1 cellular context compared by ENCODE assay signal in genomic region chr10:95290446-95290800, GRCh38.
TF ChIP-seq lines count a peak whose summit lies in the region.

No MANE protein-coding gene starts in this region.

TF ChIP-seq in HepG2, 621 proteins besides CTCF, POLR2A, EP300 and RAD21 (continued from another document and continues in another):
- TF ChIP-seq, protein P1, sequence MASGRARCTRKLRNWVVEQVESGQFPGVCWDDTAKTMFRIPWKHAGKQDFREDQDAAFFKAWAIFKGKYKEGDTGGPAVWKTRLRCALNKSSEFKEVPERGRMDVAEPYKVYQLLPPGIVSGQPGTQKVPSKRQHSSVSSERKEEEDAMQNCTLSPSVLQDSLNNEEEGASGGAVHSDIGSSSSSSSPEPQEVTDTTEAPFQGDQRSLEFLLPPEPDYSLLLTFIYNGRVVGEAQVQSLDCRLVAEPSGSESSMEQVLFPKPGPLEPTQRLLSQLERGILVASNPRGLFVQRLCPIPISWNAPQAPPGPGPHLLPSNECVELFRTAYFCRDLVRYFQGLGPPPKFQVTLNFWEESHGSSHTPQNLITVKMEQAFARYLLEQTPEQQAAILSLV (CRISPR knock-in tag; IDR thresholded peaks at IDR 0.05; ENCODE audit: borderline replicate concordance): 0 out of 2 replicates have a peak, but pooled peaks have one; percentile 35
- TF ChIP-seq SNAPC5 (CRISPR knock-in tag; IDR thresholded peaks at IDR 0.05; ENCODE audit: borderline replicate concordance) (no peak), RARA (CRISPR knock-in tag; IDR thresholded peaks at IDR 0.05) (no peak), TERF1 (CRISPR knock-in tag; IDR thresholded peaks at IDR 0.05) (no peak), CREB3 (CRISPR knock-in tag; IDR thresholded peaks at IDR 0.05) (no peak), MYNN (CRISPR knock-in tag; IDR thresholded peaks at IDR 0.05; ENCODE audit: low read depth) (no peak), ATF1 (CRISPR knock-in tag; IDR thresholded peaks at IDR 0.05) (no peak), ZBTB7B (CRISPR knock-in tag; IDR thresholded peaks at IDR 0.05) (peak; percentile 16; the same call in 1 of the 2 replicates), ISX (CRISPR knock-in tag; conservative IDR thresholded peaks at IDR 0.05) (no peak), ZNF709 (CRISPR knock-in tag; IDR thresholded peaks at IDR 0.05) (no peak), ZNF674 (CRISPR knock-in tag; IDR thresholded peaks at IDR 0.05; ENCODE audit: low read depth) (0 out of 2 replicates have a peak, but pooled peaks have one; percentile 35), ZNF354B (CRISPR knock-in tag; IDR thresholded peaks at IDR 0.05) (no peak), NONO (IDR thresholded peaks at IDR 0.05) (no peak), NONO (CRISPR knock-in tag; conservative IDR thresholded peaks at IDR 0.05) (peak; percentile 14; the same call in 1 of the 2 replicates), DMTF1 (CRISPR knock-in tag; IDR thresholded peaks at IDR 0.05) (no peak), ZBTB14 (CRISPR knock-in tag; IDR thresholded peaks at IDR 0.05) (0 out of 2 replicates have a peak, but pooled peaks have one; percentile 5), ZNF484 (CRISPR knock-in tag; IDR thresholded peaks at IDR 0.05; ENCODE audit: borderline replicate concordance, low read depth) (no peak), ZNF256 (CRISPR knock-in tag; conservative IDR thresholded peaks at IDR 0.05) (no peak), ZNF232 (CRISPR knock-in tag; IDR thresholded peaks at IDR 0.05; ENCODE audit: borderline replicate concordance) (no peak), ZNF10 (CRISPR knock-in tag; IDR thresholded peaks at IDR 0.05; ENCODE audit: borderline replicate concordance, low read depth) (no peak), IRF1 (CRISPR knock-in tag; IDR thresholded peaks at IDR 0.05; ENCODE audit: low read depth) (no peak), PAWR (CRISPR knock-in tag; IDR thresholded peaks at IDR 0.05; ENCODE audit: borderline replicate concordance) (no peak), SOX13 (IDR thresholded peaks at IDR 0.05) (no peak), SOX13 (CRISPR knock-in tag; conservative IDR thresholded peaks at IDR 0.05 in 1 of 2, IDR thresholded peaks at IDR 0.05 in 1 of 2) (no peak), SNAPC2 (CRISPR knock-in tag; IDR thresholded peaks at IDR 0.05) (no peak), ZNF430 (CRISPR knock-in tag; IDR thresholded peaks at IDR 0.05) (no peak), EED (CRISPR knock-in tag; IDR thresholded peaks at IDR 0.05) (peak; percentile 28; the same call in 1 of the 2 replicates), ZNF614 (CRISPR knock-in tag; IDR thresholded peaks at IDR 0.05; ENCODE audit: borderline replicate concordance) (0 out of 2 replicates have a peak, but pooled peaks have one; percentile 1), CREB1 (IDR thresholded peaks at IDR 0.05) (no peak), CREB1 (CRISPR knock-in tag; IDR thresholded peaks at IDR 0.05) (no peak), ZNF230 (CRISPR knock-in tag; IDR thresholded peaks at IDR 0.05) (no peak), ETV5 (CRISPR knock-in tag; IDR thresholded peaks at IDR 0.05; ENCODE audit: borderline replicate concordance) (0 out of 2 replicates have a peak, but pooled peaks have one; percentile 6), HDAC1 (CRISPR knock-in tag; IDR thresholded peaks at IDR 0.05) (0 out of 2 replicates have a peak, but pooled peaks have one; percentile 37), ZFP41 (CRISPR knock-in tag; IDR thresholded peaks at IDR 0.05; ENCODE audit: borderline replicate concordance) (no peak), ZNF737 (CRISPR knock-in tag; IDR thresholded peaks at IDR 0.05; ENCODE audit: borderline replicate concordance) (no peak), ARHGAP35 (CRISPR knock-in tag; IDR thresholded peaks at IDR 0.05; ENCODE audit: borderline replicate concordance) (no peak), ZNF589 (CRISPR knock-in tag; conservative IDR thresholded peaks at IDR 0.05) (no peak), RFX3 (CRISPR knock-in tag; IDR thresholded peaks at IDR 0.05) (no peak), ZNF782 (CRISPR knock-in tag; IDR thresholded peaks at IDR 0.05; ENCODE audit: borderline replicate concordance) (peak; percentile 78; the same call in 1 of the 2 replicates), ATM (IDR thresholded peaks at IDR 0.05; ENCODE audit: borderline replicate concordance) (no peak), ZNF441 (CRISPR knock-in tag; IDR thresholded peaks at IDR 0.05; ENCODE audit: borderline replicate concordance) (0 out of 2 replicates have a peak, but pooled peaks have one; percentile 59)
- TF ChIP-seq, protein P2, sequence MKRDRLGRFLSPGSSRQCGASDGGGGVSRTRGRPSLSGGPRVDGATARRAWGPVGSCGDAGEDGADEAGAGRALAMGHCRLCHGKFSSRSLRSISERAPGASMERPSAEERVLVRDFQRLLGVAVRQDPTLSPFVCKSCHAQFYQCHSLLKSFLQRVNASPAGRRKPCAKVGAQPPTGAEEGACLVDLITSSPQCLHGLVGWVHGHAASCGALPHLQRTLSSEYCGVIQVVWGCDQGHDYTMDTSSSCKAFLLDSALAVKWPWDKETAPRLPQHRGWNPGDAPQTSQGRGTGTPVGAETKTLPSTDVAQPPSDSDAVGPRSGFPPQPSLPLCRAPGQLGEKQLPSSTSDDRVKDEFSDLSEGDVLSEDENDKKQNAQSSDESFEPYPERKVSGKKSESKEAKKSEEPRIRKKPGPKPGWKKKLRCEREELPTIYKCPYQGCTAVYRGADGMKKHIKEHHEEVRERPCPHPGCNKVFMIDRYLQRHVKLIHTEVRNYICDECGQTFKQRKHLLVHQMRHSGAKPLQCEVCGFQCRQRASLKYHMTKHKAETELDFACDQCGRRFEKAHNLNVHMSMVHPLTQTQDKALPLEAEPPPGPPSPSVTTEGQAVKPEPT (CRISPR knock-in tag; IDR thresholded peaks at IDR 0.05; ENCODE audit: low read depth): peak; percentile 29
- TF ChIP-seq, protein P3, sequence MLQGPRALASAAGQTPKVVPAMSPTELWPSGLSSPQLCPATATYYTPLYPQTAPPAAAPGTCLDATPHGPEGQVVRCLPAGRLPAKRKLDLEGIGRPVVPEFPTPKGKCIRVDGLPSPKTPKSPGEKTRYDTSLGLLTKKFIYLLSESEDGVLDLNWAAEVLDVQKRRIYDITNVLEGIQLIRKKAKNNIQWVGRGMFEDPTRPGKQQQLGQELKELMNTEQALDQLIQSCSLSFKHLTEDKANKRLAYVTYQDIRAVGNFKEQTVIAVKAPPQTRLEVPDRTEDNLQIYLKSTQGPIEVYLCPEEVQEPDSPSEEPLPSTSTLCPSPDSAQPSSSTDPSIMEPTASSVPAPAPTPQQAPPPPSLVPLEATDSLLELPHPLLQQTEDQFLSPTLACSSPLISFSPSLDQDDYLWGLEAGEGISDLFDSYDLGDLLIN (CRISPR knock-in tag; IDR thresholded peaks at IDR 0.05; ENCODE audit: borderline replicate concordance): no peak
- TF ChIP-seq, protein P4, sequence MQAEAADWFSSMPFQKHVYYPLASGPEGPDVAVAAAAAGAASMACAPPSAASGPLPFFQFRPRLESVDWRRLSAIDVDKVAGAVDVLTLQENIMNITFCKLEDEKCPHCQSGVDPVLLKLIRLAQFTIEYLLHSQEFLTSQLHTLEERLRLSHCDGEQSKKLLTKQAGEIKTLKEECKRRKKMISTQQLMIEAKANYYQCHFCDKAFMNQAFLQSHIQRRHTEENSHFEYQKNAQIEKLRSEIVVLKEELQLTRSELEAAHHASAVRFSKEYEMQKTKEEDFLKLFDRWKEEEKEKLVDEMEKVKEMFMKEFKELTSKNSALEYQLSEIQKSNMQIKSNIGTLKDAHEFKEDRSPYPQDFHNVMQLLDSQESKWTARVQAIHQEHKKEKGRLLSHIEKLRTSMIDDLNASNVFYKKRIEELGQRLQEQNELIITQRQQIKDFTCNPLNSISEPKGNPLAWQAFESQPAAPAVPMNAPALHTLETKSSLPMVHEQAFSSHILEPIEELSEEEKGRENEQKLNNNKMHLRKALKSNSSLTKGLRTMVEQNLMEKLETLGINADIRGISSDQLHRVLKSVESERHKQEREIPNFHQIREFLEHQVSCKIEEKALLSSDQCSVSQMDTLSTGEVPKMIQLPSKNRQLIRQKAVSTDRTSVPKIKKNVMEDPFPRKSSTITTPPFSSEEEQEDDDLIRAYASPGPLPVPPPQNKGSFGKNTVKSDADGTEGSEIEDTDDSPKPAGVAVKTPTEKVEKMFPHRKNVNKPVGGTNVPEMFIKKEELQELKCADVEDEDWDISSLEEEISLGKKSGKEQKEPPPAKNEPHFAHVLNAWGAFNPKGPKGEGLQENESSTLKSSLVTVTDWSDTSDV (CRISPR knock-in tag; IDR thresholded peaks at IDR 0.05): no peak
- TF ChIP-seq, protein P5, sequence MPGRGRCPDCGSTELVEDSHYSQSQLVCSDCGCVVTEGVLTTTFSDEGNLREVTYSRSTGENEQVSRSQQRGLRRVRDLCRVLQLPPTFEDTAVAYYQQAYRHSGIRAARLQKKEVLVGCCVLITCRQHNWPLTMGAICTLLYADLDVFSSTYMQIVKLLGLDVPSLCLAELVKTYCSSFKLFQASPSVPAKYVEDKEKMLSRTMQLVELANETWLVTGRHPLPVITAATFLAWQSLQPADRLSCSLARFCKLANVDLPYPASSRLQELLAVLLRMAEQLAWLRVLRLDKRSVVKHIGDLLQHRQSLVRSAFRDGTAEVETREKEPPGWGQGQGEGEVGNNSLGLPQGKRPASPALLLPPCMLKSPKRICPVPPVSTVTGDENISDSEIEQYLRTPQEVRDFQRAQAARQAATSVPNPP (CRISPR knock-in tag; IDR thresholded peaks at IDR 0.05): no peak
- TF ChIP-seq, protein P6, sequence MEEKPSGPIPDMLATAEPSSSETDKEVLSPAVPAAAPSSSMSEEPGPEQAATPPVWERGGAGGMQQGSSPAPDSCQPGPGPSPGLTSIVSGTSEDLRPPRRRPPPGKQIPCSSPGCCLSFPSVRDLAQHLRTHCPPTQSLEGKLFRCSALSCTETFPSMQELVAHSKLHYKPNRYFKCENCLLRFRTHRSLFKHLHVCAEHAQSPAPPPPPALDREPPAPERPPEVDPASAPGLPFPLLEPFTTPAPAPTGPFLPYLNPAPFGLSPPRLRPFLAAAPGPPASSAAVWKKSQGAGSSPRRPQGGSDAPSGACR (CRISPR knock-in tag; IDR thresholded peaks at IDR 0.05): peak; percentile 27; the same call in 1 of the 2 replicates
